1 cellular context compared by ENCODE assay signal in the genomic region with DNA sequence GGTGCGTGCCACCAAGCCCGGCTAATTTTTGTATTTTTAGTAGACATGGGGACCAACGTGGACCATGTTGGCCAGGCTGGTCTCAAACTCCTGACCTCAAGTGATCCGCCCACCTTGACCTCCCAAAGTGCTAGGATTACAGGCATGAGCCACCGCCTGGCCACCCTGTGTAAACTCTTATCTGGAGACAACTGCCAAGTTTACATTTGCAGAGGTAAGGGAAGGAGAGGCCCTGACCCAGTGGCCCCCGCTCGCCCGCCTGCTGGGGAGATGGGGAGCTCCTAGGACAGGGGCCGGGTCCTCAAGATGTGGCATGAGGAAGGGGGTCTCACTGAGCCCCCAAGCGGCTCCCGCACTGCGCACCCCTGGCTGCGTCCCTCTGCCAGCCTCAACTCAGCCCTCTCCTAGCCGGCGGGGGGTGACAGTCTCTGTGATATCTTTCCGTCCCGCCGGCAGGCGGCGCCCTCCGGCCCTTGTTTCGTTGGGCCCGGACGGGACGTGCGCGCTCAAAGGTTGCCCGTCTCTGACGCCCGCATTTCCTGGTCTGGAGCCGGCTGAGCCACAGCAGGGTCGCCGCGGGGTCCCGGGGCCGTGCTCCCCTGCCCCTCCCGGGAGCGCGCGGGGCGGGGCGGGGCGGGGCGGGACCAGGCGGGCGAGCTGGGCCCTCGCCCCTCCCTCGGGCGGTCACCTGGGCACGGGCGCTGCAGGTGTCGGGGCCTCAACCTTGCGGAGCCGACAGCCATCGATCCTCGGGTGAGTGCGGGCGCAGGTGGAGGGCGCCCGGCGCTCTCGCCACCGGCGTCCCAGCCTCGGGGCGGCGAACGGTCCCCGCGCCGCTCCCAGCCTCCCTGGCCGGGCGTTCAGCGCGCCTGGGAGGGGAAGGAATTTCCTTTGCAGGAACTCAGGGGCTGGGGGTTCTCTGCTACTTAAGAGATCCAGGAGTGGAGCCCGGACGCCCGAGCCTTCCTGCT.
TF ChIP-seq lines count a peak whose summit lies in the region.

A gene with protein sequence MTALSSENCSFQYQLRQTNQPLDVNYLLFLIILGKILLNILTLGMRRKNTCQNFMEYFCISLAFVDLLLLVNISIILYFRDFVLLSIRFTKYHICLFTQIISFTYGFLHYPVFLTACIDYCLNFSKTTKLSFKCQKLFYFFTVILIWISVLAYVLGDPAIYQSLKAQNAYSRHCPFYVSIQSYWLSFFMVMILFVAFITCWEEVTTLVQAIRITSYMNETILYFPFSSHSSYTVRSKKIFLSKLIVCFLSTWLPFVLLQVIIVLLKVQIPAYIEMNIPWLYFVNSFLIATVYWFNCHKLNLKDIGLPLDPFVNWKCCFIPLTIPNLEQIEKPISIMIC (plus strand): TSS at position 533 of the 971 bp plus-strand sequence. CDS start 45,978 bp downstream, outside the sequence.

TF ChIP-seq in HepG2, 621 proteins besides CTCF, POLR2A, EP300 and RAD21 (continued from another document and continues in another):
- TF ChIP-seq, protein P1, sequence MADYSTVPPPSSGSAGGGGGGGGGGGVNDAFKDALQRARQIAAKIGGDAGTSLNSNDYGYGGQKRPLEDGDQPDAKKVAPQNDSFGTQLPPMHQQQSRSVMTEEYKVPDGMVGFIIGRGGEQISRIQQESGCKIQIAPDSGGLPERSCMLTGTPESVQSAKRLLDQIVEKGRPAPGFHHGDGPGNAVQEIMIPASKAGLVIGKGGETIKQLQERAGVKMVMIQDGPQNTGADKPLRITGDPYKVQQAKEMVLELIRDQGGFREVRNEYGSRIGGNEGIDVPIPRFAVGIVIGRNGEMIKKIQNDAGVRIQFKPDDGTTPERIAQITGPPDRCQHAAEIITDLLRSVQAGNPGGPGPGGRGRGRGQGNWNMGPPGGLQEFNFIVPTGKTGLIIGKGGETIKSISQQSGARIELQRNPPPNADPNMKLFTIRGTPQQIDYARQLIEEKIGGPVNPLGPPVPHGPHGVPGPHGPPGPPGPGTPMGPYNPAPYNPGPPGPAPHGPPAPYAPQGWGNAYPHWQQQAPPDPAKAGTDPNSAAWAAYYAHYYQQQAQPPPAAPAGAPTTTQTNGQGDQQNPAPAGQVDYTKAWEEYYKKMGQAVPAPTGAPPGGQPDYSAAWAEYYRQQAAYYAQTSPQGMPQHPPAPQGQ (CRISPR knock-in tag; IDR thresholded peaks at IDR 0.05; ENCODE audit: borderline replicate concordance): no peak
- TF ChIP-seq REL (CRISPR knock-in tag; conservative IDR thresholded peaks at IDR 0.05) (no peak), CCAR2 (optimal IDR thresholded peaks at IDR 0.05; ENCODE audit: low read depth, low read length) (no peak), RERE (CRISPR knock-in tag; IDR thresholded peaks at IDR 0.05; ENCODE audit: low read depth) (no peak), ZNF619 (CRISPR knock-in tag; IDR thresholded peaks at IDR 0.05) (no peak), ZNF329 (CRISPR knock-in tag; IDR thresholded peaks at IDR 0.05; ENCODE audit: low read depth) (no peak), SOX13 (IDR thresholded peaks at IDR 0.05) (no peak), SOX13 (CRISPR knock-in tag; conservative IDR thresholded peaks at IDR 0.05 in 1 of 2, IDR thresholded peaks at IDR 0.05 in 1 of 2) (peak in 1 of 2 experiments; percentile 22; a peak in 1 of 4 replicates), ZHX2 (IDR thresholded peaks at IDR 0.05; ENCODE audit: low read depth) (peak; percentile 14; the same call in 1 of the 2 replicates), ZHX2 (CRISPR knock-in tag; IDR thresholded peaks at IDR 0.05; ENCODE audit: borderline replicate concordance) (peak; percentile 27; the same call in 1 of the 2 replicates), ZFP36L2 (CRISPR knock-in tag; IDR thresholded peaks at IDR 0.05) (0 out of 2 replicates have a peak, but pooled peaks have one; percentile 25), IRF9 (CRISPR knock-in tag; IDR thresholded peaks at IDR 0.05; ENCODE audit: borderline replicate concordance) (peak; percentile 74), RELA (CRISPR knock-in tag; IDR thresholded peaks at IDR 0.05) (peak; percentile 84), PHF8 (CRISPR knock-in tag; IDR thresholded peaks at IDR 0.05) (peak; percentile 69), ZXDC (CRISPR knock-in tag; IDR thresholded peaks at IDR 0.05) (peak; percentile 56; the same call in 1 of the 2 replicates), ZNF776 (CRISPR knock-in tag; IDR thresholded peaks at IDR 0.05) (no peak; the same call in none of the 2 replicates), MEF2D (CRISPR knock-in tag; IDR thresholded peaks at IDR 0.05) (0 out of 2 replicates have a peak, but pooled peaks have one; percentile 48), SIX4 (CRISPR knock-in tag; IDR thresholded peaks at IDR 0.05) (no peak), MAFG (CRISPR knock-in tag; IDR thresholded peaks at IDR 0.05) (no peak), GATAD2A (CRISPR knock-in tag; IDR thresholded peaks at IDR 0.05) (peak; percentile 61), ZNF747 (CRISPR knock-in tag; IDR thresholded peaks at IDR 0.05; ENCODE audit: borderline replicate concordance) (no peak), RBAK (CRISPR knock-in tag; IDR thresholded peaks at IDR 0.05) (no peak), KDM2A (CRISPR knock-in tag; IDR thresholded peaks at IDR 0.05; ENCODE audit: borderline replicate concordance, low read depth) (peak; percentile 77), ZBTB7A (CRISPR knock-in tag; IDR thresholded peaks at IDR 0.05) (peak; percentile 38; the same call in 1 of the 2 replicates), CHD4 (IDR thresholded peaks at IDR 0.05; ENCODE audit: borderline replicate concordance, low read length) (peak; percentile 95), SPEN (CRISPR knock-in tag; IDR thresholded peaks at IDR 0.05; ENCODE audit: low read depth) (peak; percentile 80), HNRNPH1 (optimal IDR thresholded peaks at IDR 0.05; ENCODE audit: low read depth, low read length) (no peak), DR1 (CRISPR knock-in tag; IDR thresholded peaks at IDR 0.05) (0 out of 2 replicates have a peak, but pooled peaks have one; percentile 30)
- TF ChIP-seq, protein P2, sequence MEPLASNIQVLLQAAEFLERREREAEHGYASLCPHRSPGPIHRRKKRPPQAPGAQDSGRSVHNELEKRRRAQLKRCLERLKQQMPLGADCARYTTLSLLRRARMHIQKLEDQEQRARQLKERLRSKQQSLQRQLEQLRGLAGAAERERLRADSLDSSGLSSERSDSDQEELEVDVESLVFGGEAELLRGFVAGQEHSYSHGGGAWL (CRISPR knock-in tag; IDR thresholded peaks at IDR 0.05): no peak; the same call in 1 of the 2 replicates
- TF ChIP-seq, protein P3, sequence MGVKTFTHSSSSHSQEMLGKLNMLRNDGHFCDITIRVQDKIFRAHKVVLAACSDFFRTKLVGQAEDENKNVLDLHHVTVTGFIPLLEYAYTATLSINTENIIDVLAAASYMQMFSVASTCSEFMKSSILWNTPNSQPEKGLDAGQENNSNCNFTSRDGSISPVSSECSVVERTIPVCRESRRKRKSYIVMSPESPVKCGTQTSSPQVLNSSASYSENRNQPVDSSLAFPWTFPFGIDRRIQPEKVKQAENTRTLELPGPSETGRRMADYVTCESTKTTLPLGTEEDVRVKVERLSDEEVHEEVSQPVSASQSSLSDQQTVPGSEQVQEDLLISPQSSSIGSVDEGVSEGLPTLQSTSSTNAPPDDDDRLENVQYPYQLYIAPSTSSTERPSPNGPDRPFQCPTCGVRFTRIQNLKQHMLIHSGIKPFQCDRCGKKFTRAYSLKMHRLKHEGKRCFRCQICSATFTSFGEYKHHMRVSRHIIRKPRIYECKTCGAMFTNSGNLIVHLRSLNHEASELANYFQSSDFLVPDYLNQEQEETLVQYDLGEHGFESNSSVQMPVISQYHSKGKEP (CRISPR knock-in tag; IDR thresholded peaks at IDR 0.05): 0 out of 2 replicates have a peak, but pooled peaks have one; percentile 26
